In genomic region chr10:71683301-71683700, GRCh38 we compare ENCODE assay signal across 19 cellular contexts. TPM values are rescaled to one million over a fixed set of nuclear protein-coding genes. Genes with fewer than 3 reads are reported as not detected.
DNase-seq lines count a peak whose midpoint lies in the region; TF ChIP-seq lines count a peak whose summit lies in the region.
"Had no signal": no experiment of that assay in that cellular context is flagged by ENCODE, and none has a peak within 500 bp of the region (broad histone marks: within the 10 kb centered on the region; RNA-seq: fewer than 3 reads in every experiment).

No MANE protein-coding gene starts in this region.

- H3K79me2 ChIP-seq in GM23248 (ENCODE audit: insufficient read depth) (no peaks in the 10 kb centered on the region), neural cell (replicated peaks; ENCODE audit: insufficient read depth, low read length) (no peaks in the 10 kb centered on the region)

- no peak overlapping the region for H3K27ac Mint-ChIP-seq in activated T-helper 1 cell treated with anti-CD3 and anti-CD28 coated beads, Interleukin-12 subunit alpha, Interleukin-12 subunit beta, Interleukin-2, Interleukin-4 antibody, amounts not matched to agents 30 ng/mL and 10 ng/mL and 1 ng/mL, durations not matched to agents 14 hours and 24 hours and 36 hours
- H3K27ac Mint-ChIP-seq: HFFc6 had no signal

- no peaks in the 10 kb centered on the region for H3K4me1 ChIP-seq in GM23248 (ENCODE audit: insufficient read depth)
- H3K4me1 ChIP-seq: Caco-2 had no signal

- H3K27me3 ChIP-seq in GM23248 (replicated peaks; ENCODE audit: insufficient read depth) (peaks cover 28% of the 10 kb centered on the region), neural cell (ENCODE audit: insufficient read depth, low read depth, low read length) (no peaks in the 10 kb centered on the region)
- H3K27me3 ChIP-seq: BLaER1 had no signal

- in situ Hi-C loops in GM23248 (cut with MboI), result no loop called here

- TF ChIP-seq CTCF in neural cell (IDR thresholded peaks at IDR 0.05; ENCODE audit: poor library complexity, severe bottlenecking), result no peak

- no peaks in the 10 kb centered on the region for H3K4me1 Mint-ChIP-seq in activated T-helper 1 cell treated with anti-CD3 and anti-CD28 coated beads, Interleukin-12 subunit alpha, Interleukin-12 subunit beta, Interleukin-2, Interleukin-4 antibody, amounts not matched to agents 30 ng/mL and 10 ng/mL and 1 ng/mL, durations not matched to agents 14 hours and 24 hours and 36 hours (ENCODE audit: low read depth)

- no peak overlapping the region for H3K9ac ChIP-seq in GM23248
- H3K9ac ChIP-seq in neural cell (ENCODE audit: low read length), result peak overlapping the region; percentile 20
- H3K9ac ChIP-seq: BLaER1 had no signal

- H3K9me3 Mint-ChIP-seq in activated T-helper 1 cell treated with anti-CD3 and anti-CD28 coated beads, Interleukin-12 subunit alpha, Interleukin-12 subunit beta, Interleukin-2, Interleukin-4 antibody, amounts not matched to agents 30 ng/mL and 10 ng/mL and 1 ng/mL, durations not matched to agents 14 hours and 24 hours and 36 hours, result peaks cover 4% of the 10 kb centered on the region

- peaks cover 3% of the 10 kb centered on the region for H3K36me3 Mint-ChIP-seq in activated T-helper 1 cell treated with anti-CD3 and anti-CD28 coated beads, Interleukin-12 subunit alpha, Interleukin-12 subunit beta, Interleukin-2, Interleukin-4 antibody, amounts not matched to agents 30 ng/mL and 10 ng/mL and 1 ng/mL, durations not matched to agents 14 hours and 24 hours and 36 hours (ENCODE audit: low read depth)

- H3K4me3 Mint-ChIP-seq in activated T-helper 1 cell treated with anti-CD3 and anti-CD28 coated beads, Interleukin-12 subunit alpha, Interleukin-12 subunit beta, Interleukin-2, Interleukin-4 antibody, amounts not matched to agents 30 ng/mL and 10 ng/mL and 1 ng/mL, durations not matched to agents 14 hours and 24 hours and 36 hours, result no peak overlapping the region
- H3K4me3 Mint-ChIP-seq: CD8-positive, alpha-beta memory T cell; HFFc6 had no signal

- H3K36me3 ChIP-seq in GM23248 (ENCODE audit: low read depth) (no peaks in the 10 kb centered on the region), neural cell (ENCODE audit: insufficient read depth, low read length) (no peaks in the 10 kb centered on the region)
- H3K36me3 ChIP-seq: BLaER1 had no signal

- H3K9me3 ChIP-seq in GM23248 (ENCODE audit: low read depth) (no peaks in the 10 kb centered on the region), neural cell (ENCODE audit: low read length) (no peaks in the 10 kb centered on the region)
- H3K9me3 ChIP-seq: BLaER1, Caco-2 had no signal

- DNase-seq in NCI-H82 (lab: John Stamatoyannopoulos, UW), result peak; percentile 60
- no peak for DNase-seq in NCI-H82 treated with DMSO at 0.1 percent for 48 hours (lab: John Stamatoyannopoulos, UW; ENCODE audit: unreplicated experiment)
- peak; percentile 14 for DNase-seq in GM23248
- DNase-seq in globus pallidus (ENCODE audit: low spot score), result peak; percentile 31
- DNase-seq in RKO (ENCODE audit: low spot score), result no peak
- no peak for DNase-seq in activated T-helper 1 cell treated with anti-CD3 and anti-CD28 coated beads, Interleukin-12 subunit alpha, Interleukin-12 subunit beta, Interleukin-2, Interleukin-4 antibody, amounts not matched to agents 30 ng/mL and 10 ng/mL and 1 ng/mL, durations not matched to agents 14 hours and 24 hours and 36 hours (ENCODE audit: low spot score)
- DNase-seq in NCI-H2081 (lab: John Stamatoyannopoulos, UW), result no peak
- DNase-seq: AML-193; Caco-2; CD8-positive, alpha-beta memory T cell; DND-41; GDM1; HCEC 1CT; HFFc6 had no signal

- H3K4me3 ChIP-seq in GM23248 (no peak overlapping the region), neural cell (ENCODE audit: low read length) (peak overlapping the region; percentile 15)
- H3K4me3 ChIP-seq: BLaER1 had no signal

- intact Hi-C loops in activated T-helper 1 cell treated with anti-CD3 and anti-CD28 coated beads, Interleukin-12 subunit alpha, Interleukin-12 subunit beta, Interleukin-2, Interleukin-4 antibody, amounts not matched to agents 30 ng/mL and 10 ng/mL and 1 ng/mL, durations not matched to agents 14 hours and 24 hours and 36 hours (cut with micrococcal nuclease), result no loop called here

- H3K9me2 ChIP-seq in GM23248 (ENCODE audit: insufficient read depth) (no peaks in the 10 kb centered on the region), neural cell (ENCODE audit: insufficient read depth, low read length) (no peaks in the 10 kb centered on the region)

- H4K20me1 ChIP-seq in GM23248 (ENCODE audit: insufficient read depth) (no peaks in the 10 kb centered on the region), neural cell (ENCODE audit: insufficient read depth) (no peaks in the 10 kb centered on the region)
- H4K20me1 ChIP-seq: BLaER1 had no signal

- H3F3A ChIP-seq in GM23248 (ENCODE audit: insufficient read depth) (peaks cover 4% of the 10 kb centered on the region; the same call in 1 of the 2 replicates), neural cell (ENCODE audit: insufficient read depth, low read length, poor library complexity, severe bottlenecking) (no peaks in the 10 kb centered on the region)

- no peak overlapping the region for H3K4me2 ChIP-seq in GM23248 (ENCODE audit: unreplicated experiment)
- no peak overlapping the region for H3K4me2 ChIP-seq in neural cell (ENCODE audit: low read length)

- no peak for TF ChIP-seq RAD21 in neural cell (conservative IDR thresholded peaks at IDR 0.05)

- H3K27ac ChIP-seq in GM23248 (no peak overlapping the region), neural cell (ENCODE audit: low read length) (peak overlapping the region; percentile 60)
- H3K27ac ChIP-seq: 22Rv1, BLaER1, HL-60 had no signal

- WGBS in GM23248 (ENCODE audit: low coverage in 1 of 2, low lambda C conversion rate in 2 of 2, missing lambda C conversion rate in 2 of 2), 2 experiments, result 16 to 17% methylated on average over 7 of the region's 7 CpGs

- no peak overlapping the region for H2AFZ ChIP-seq in GM23248
- H2AFZ ChIP-seq in neural cell (ENCODE audit: low read depth, low read length), result no peak overlapping the region

- H3K27me3 Mint-ChIP-seq in activated T-helper 1 cell treated with anti-CD3 and anti-CD28 coated beads, Interleukin-12 subunit alpha, Interleukin-12 subunit beta, Interleukin-2, Interleukin-4 antibody, amounts not matched to agents 30 ng/mL and 10 ng/mL and 1 ng/mL, durations not matched to agents 14 hours and 24 hours and 36 hours (ENCODE audit: insufficient read depth), result peaks cover 8% of the 10 kb centered on the region

- TF ChIP-seq EP300 in neural cell (conservative IDR thresholded peaks at IDR 0.05; ENCODE audit: poor library complexity, severe bottlenecking), result no peak

TF ChIP-seq in neural cell, 6 proteins besides CTCF, POLR2A, EP300 and RAD21:
- TF ChIP-seq POLR2AphosphoS5 (IDR thresholded peaks at IDR 0.05) (no peak), REST (IDR thresholded peaks at IDR 0.05; ENCODE audit: borderline replicate concordance) (no peak), MXI1 (conservative IDR thresholded peaks at IDR 0.05; ENCODE audit: poor library complexity, severe bottlenecking) (no peak), SMC3 (conservative IDR thresholded peaks at IDR 0.05; ENCODE audit: poor library complexity) (no peak), EZH2 (IDR thresholded peaks at IDR 0.05; ENCODE audit: borderline replicate concordance, insufficient read depth, low read length, poor library complexity, severe bottlenecking) (no peak), TAF1 (IDR thresholded peaks at IDR 0.05; ENCODE audit: low read depth) (no peak)

RNA-seq across cellular contexts. Expression of gene C10orf105, which starts 36.3 kb away (rescaled TPM):
- not detected in 2 replicates for total RNA-seq in GM23248 (2014; rRNA removed; shearing (Covaris generic))
- polyA plus RNA-seq in GM23248 (2016; fragmentation: Nextera tagmentation; extraction: Ambion mirVana) (0.06 TPM in 1 of 2 replicates, not detected in the other), neural cell (0.11 TPM in 1 of 2 replicates, not detected in the other)
- polyA minus RNA-seq in neural cell, result not detected in 2 replicates
- total RNA-seq in activated T-helper 1 cell treated with anti-CD3 and anti-CD28 coated beads, Interleukin-12 subunit alpha, Interleukin-12 subunit beta, Interleukin-2, Interleukin-4 antibody, amounts not matched to agents 30 ng/mL and 10 ng/mL and 1 ng/mL, durations not matched to agents 14 hours and 24 hours and 36 hours, result 0.18 and 0.32 TPM in 2 replicates
- total RNA-seq: Caco-2, H4, HFFc6 had no signal

Comparison
In these comparisons a context has a peak if more than half of its experiments do, and no peak if none do; other contexts are left out.
1. DNase-seq: peak in NCI-H82 (single experiment), GM23248 (single experiment) and globus pallidus (single experiment); none in NCI-H82 treated with DMSO at 0.1 percent for 48 hours (single experiment), RKO (single experiment), activated T-helper 1 cell treated with anti-CD3 and anti-CD28 coated beads, Interleukin-12 subunit alpha, Interleukin-12 subunit beta, Interleukin-2, Interleukin-4 antibody, amounts not matched to agents 30 ng/mL and 10 ng/mL and 1 ng/mL, durations not matched to agents 14 hours and 24 hours and 36 hours (single experiment) and NCI-H2081 (0 of 2).